11 cellular contexts compared by ENCODE assay signal in the genomic region with DNA sequence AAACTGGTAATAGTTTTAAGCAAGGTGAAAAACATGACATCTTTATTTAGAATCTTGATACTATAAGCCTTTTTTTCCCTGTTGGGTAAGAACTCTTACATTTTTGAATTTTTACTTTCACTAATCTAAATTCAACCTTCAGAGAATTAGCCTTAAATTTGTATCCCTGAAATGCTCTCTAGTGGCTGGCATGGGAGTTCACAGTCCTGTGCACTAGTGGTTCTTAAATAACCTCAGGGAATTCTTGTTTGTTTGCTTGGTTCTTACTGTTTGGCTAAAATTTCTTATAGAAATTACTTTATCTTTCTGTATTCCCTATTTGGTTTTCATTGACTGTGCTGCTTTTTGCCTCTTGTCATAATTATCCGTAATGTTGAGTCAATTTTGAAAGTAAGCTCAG.
DNase-seq lines count a peak whose midpoint lies in the region; ATAC-seq, FAIRE-seq and TF ChIP-seq lines count a peak whose summit lies in the region.
"Had no signal": no experiment of that assay in that cellular context is flagged by ENCODE, and none has a peak within 500 bp of the region (broad histone marks: within the 10 kb centered on the region; RNA-seq: fewer than 3 reads in every experiment).

No MANE protein-coding gene starts in this region.

- H3K9ac ChIP-seq in GM23248 (no peak overlapping the region), subcutaneous abdominal adipose tissue (ENCODE audit: low read length in 5 of 5) (no peak overlapping the region), colonic mucosa (ENCODE audit: low read depth in 2 of 2, low read length in 2 of 2) (no peak overlapping the region)

- no peak overlapping the region for H3K4me2 ChIP-seq in GM23248 (ENCODE audit: unreplicated experiment)

- H2AFZ ChIP-seq in GM23248 = no peak overlapping the region

- peak; percentile 82 for ATAC-seq in SK-N-SH treated with all-trans-retinoic acid at 6 μM for 48 hours
- ATAC-seq in GM21528 (IDR thresholded peaks at IDR 0.05; ENCODE audit: low FRiP score, unreplicated experiment) = no peak

- no peaks in the 10 kb centered on the region for H3K4me1 ChIP-seq in GM23248 (ENCODE audit: insufficient read depth)
- H3K4me1 ChIP-seq in subcutaneous abdominal adipose tissue (ENCODE audit: control insufficient read depth in 5 of 5, insufficient read depth in 5 of 5, low read length in 5 of 5) = peaks cover 0 to 5% (median 0%) of the 10 kb centered on the region in 5 donors
- no peaks in the 10 kb centered on the region for H3K4me1 ChIP-seq in colonic mucosa

- H3K9me2 ChIP-seq in GM23248 (ENCODE audit: insufficient read depth) = no peaks in the 10 kb centered on the region

- 54 to 70% methylated on average over 1 of the region's 1 CpG for WGBS in GM23248 (ENCODE audit: low coverage in 1 of 2, low lambda C conversion rate in 2 of 2, missing lambda C conversion rate in 2 of 2), 2 experiments

- FAIRE-seq in GM19239 (lab: Jason Lieb, UNC) = no peak

- H4K20me1 ChIP-seq in GM23248 (ENCODE audit: insufficient read depth) = no peaks in the 10 kb centered on the region

- H3K9me3 ChIP-seq in GM23248 (ENCODE audit: low read depth) (no peaks in the 10 kb centered on the region), subcutaneous abdominal adipose tissue (ENCODE audit: control insufficient read depth in 5 of 5, low read length in 5 of 5) (no peaks in the 10 kb centered on the region), colonic mucosa (no peaks in the 10 kb centered on the region)

- H3K79me2 ChIP-seq in GM23248 (ENCODE audit: insufficient read depth) = no peaks in the 10 kb centered on the region

- in situ Hi-C loops in GM23248 (cut with MboI) = no loop called here

- H3K4me3 ChIP-seq in GM23248 (no peak overlapping the region), foreskin fibroblast (ENCODE audit: low read depth in 1 of 2, low read length in 2 of 2) (no peak overlapping the region), subcutaneous abdominal adipose tissue (ENCODE audit: low read depth in 1 of 5, low read length in 5 of 5) (peak overlapping the region in 3 of 5 donors; percentile 1 to 25 (median 13)), colonic mucosa (no peak overlapping the region)

- peak; percentile 22 for DNase-seq in GM23248
- DNase-seq in foreskin fibroblast = no peak
- no peak for DNase-seq in GM19239 (ENCODE audit: insufficient read length, low spot score)
- DNase-seq in colonic mucosa = no peak
- DNase-seq: activated naive CD4-positive, alpha-beta T cell treated with anti-CD3 and anti-CD28 coated beads for 36 hours; effector CD4-positive, alpha-beta T cell; NCI-H1048; NCI-H510A treated with DMSO at 0.1 percent for 48 hours had no signal

- H3K27ac ChIP-seq in GM23248 (no peak overlapping the region), subcutaneous abdominal adipose tissue (ENCODE audit: low read depth, low read length) (no peak overlapping the region), colonic mucosa (no peak overlapping the region)

- H3K36me3 ChIP-seq in GM23248 (ENCODE audit: low read depth) = no peaks in the 10 kb centered on the region
- H3K36me3 ChIP-seq in subcutaneous abdominal adipose tissue (ENCODE audit: control insufficient read depth in 5 of 5, insufficient read depth in 5 of 5, low read length in 5 of 5) = no peaks in the 10 kb centered on the region
- H3K36me3 ChIP-seq in colonic mucosa = no peaks in the 10 kb centered on the region

- intact Hi-C loops in colonic mucosa (cut with DNase I) = no loop called here

- H3F3A ChIP-seq in GM23248 (ENCODE audit: insufficient read depth) = no peaks in the 10 kb centered on the region

- peak; percentile 17 for TF ChIP-seq CTCF in foreskin fibroblast (IDR thresholded peaks at IDR 0.05; ENCODE audit: low read depth, low read length)
- TF ChIP-seq CTCF in colonic mucosa (IDR thresholded peaks at IDR 0.05) = no peak

- H3K27me3 ChIP-seq in GM23248 (replicated peaks; ENCODE audit: insufficient read depth) (no peaks in the 10 kb centered on the region), subcutaneous abdominal adipose tissue (ENCODE audit: control insufficient read depth in 5 of 5, insufficient read depth in 4 of 5, low read length in 5 of 5) (no peaks in the 10 kb centered on the region), colonic mucosa (no peaks in the 10 kb centered on the region)

TF ChIP-seq in SK-N-SH treated with all-trans-retinoic acid at 6 μM for 48 hours, 23 proteins besides CTCF, POLR2A, EP300 and RAD21 (continues in another document):
- no peak for TF ChIP-seq ZNF565 (CRISPR knock-in tag; conservative IDR thresholded peaks at IDR 0.05; ENCODE audit: low read depth)
- no peak for TF ChIP-seq ZFP3 (CRISPR knock-in tag; IDR thresholded peaks at IDR 0.05)
- TF ChIP-seq CSDC2 (CRISPR knock-in tag; IDR thresholded peaks at IDR 0.05) = no peak
- TF ChIP-seq PATZ1 (CRISPR knock-in tag; IDR thresholded peaks at IDR 0.05; ENCODE audit: borderline replicate concordance) = no peak
- TF ChIP-seq PPARA (CRISPR knock-in tag; IDR thresholded peaks at IDR 0.05; ENCODE audit: borderline replicate concordance) = no peak
- TF ChIP-seq RARB (CRISPR knock-in tag; IDR thresholded peaks at IDR 0.05) = no peak
- TF ChIP-seq ZC3H10 (CRISPR knock-in tag; IDR thresholded peaks at IDR 0.05) = no peak
- TF ChIP-seq ZNF8 (CRISPR knock-in tag; IDR thresholded peaks at IDR 0.05) = no peak
- TF ChIP-seq ZFP30 (CRISPR knock-in tag; IDR thresholded peaks at IDR 0.05) = no peak
- TF ChIP-seq SNAI2 (CRISPR knock-in tag; IDR thresholded peaks at IDR 0.05) = no peak
- TF ChIP-seq, protein P1, sequence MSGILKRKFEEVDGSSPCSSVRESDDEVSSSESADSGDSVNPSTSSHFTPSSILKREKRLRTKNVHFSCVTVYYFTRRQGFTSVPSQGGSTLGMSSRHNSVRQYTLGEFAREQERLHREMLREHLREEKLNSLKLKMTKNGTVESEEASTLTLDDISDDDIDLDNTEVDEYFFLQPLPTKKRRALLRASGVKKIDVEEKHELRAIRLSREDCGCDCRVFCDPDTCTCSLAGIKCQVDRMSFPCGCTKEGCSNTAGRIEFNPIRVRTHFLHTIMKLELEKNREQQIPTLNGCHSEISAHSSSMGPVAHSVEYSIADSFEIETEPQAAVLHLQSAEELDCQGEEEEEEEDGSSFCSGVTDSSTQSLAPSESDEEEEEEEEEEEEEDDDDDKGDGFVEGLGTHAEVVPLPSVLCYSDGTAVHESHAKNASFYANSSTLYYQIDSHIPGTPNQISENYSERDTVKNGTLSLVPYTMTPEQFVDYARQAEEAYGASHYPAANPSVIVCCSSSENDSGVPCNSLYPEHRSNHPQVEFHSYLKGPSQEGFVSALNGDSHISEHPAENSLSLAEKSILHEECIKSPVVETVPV (CRISPR knock-in tag; IDR thresholded peaks at IDR 0.05) = no peak
- TF ChIP-seq ARNTL (CRISPR knock-in tag; IDR thresholded peaks at IDR 0.05; ENCODE audit: borderline replicate concordance, low read depth) = no peak
- TF ChIP-seq CREB5 (CRISPR knock-in tag; IDR thresholded peaks at IDR 0.05; ENCODE audit: low read depth) = no peak
- TF ChIP-seq, protein P2, sequence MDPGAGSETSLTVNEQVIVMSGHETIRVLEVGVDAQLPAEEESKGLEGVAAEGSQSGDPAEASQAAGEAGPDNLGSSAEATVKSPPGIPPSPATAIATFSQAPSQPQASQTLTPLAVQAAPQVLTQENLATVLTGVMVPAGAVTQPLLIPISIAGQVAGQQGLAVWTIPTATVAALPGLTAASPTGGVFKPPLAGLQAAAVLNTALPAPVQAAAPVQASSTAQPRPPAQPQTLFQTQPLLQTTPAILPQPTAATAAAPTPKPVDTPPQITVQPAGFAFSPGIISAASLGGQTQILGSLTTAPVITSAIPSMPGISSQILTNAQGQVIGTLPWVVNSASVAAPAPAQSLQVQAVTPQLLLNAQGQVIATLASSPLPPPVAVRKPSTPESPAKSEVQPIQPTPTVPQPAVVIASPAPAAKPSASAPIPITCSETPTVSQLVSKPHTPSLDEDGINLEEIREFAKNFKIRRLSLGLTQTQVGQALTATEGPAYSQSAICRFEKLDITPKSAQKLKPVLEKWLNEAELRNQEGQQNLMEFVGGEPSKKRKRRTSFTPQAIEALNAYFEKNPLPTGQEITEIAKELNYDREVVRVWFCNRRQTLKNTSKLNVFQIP (CRISPR knock-in tag; IDR thresholded peaks at IDR 0.05; ENCODE audit: borderline replicate concordance, low read depth) = no peak
- no peak for TF ChIP-seq ZNF70 (CRISPR knock-in tag; IDR thresholded peaks at IDR 0.05)
- TF ChIP-seq TCF4 (CRISPR knock-in tag; IDR thresholded peaks at IDR 0.05; ENCODE audit: borderline replicate concordance) = no peak
- TF ChIP-seq OSR1 (CRISPR knock-in tag; IDR thresholded peaks at IDR 0.05) = no peak

Comparison
In these comparisons a context has a peak if more than half of its experiments do, and no peak if none do; other contexts are left out.
1. H3K4me3 ChIP-seq: peak in subcutaneous abdominal adipose tissue (3 of 5); none in GM23248 (single experiment), foreskin fibroblast (0 of 2) and colonic mucosa (single experiment).